1 cellular context compared by ENCODE assay signal in the genomic region with DNA sequence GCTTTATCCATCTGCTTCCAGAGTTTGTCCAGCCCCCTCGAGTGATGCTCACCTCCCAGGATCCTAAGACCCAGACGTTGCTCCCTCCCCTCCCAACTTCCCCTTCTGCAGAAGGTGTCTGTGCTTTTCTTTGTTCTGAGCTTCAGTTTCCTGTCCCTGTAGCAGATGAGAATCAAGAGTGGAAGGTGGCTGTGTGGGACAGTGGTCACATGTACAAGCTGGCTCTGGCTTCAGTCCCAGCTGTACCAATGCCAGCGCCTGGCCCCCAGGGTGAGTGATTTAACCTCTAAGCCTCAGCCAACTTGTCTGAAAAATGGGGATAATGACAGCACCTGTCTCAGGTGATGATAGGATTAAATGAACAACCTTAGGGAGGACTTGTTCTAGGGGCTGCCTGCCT.
TF ChIP-seq lines count a peak whose summit lies in the region.

No MANE protein-coding gene starts in this region.

TF ChIP-seq in HCT116, 20 proteins besides CTCF, POLR2A, EP300 and RAD21 (continued from another document):
- TF ChIP-seq REST (IDR thresholded peaks at IDR 0.05; ENCODE audit: low read depth) (no peak), SIN3A (IDR thresholded peaks at IDR 0.05; ENCODE audit: low read depth) (no peak), SP1 (IDR thresholded peaks at IDR 0.05; ENCODE audit: low read depth) (no peak), EZH2phosphoT487 (IDR thresholded peaks at IDR 0.05; ENCODE audit: borderline replicate concordance) (no peak), ZBTB33 (IDR thresholded peaks at IDR 0.05; ENCODE audit: extremely low read depth, insufficient replicate concordance, low read length) (no peak)
